Comparison of ENCODE assay signal across 16 cellular contexts in the genomic region with DNA sequence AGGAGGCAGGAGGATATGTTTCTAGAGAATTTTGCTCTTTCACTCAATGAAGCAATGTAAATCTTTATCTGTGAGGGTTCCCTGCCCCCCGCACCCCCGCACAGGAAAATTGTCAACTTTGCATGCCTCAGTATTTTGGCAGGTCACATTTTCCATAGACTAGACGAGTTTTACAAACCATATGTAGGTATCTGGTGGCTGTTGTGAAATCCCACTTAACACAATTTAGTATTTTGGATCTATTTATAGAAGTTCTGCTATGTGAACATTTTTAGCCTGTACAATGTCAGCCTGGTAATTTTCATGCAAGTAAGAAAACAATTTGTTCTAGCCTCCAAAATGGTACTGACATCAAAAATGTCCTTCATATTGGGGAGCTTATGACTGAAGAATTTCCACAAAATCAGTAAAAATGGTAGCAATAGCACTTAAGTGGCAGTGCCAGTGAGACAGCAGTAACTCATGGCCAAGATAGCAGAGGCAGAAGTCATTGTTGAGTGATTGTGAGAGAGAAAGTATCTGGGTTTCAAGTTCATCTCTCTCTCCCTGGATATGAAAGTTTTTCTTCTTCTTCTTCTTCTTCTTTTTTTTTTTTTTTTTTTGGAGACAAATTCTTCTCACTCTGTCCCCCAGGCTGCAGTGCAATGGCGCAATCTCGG. TPM values are rescaled to one million over a fixed set of nuclear protein-coding genes. Genes with fewer than 3 reads are reported as not detected.
DNase-seq lines count a peak whose midpoint lies in the region; ATAC-seq, FAIRE-seq and TF ChIP-seq lines count a peak whose summit lies in the region.
"Had no signal": no experiment of that assay in that cellular context is flagged by ENCODE, and none has a peak within 500 bp of the region (broad histone marks: within the 10 kb centered on the region; RNA-seq: fewer than 3 reads in every experiment).

No MANE protein-coding gene starts in this region.

- no peak overlapping the region for H3K4me2 ChIP-seq in K562 (ENCODE audit: insufficient read depth, low read length)
- H3K4me2 ChIP-seq: smooth muscle cell had no signal

- in situ Hi-C loops in K562 (cut with MboI) = no loop called here

- H3K4me1 ChIP-seq in K562 (replicated peaks in 1 of 2; ENCODE audit: control insufficient read depth in 2 of 2, insufficient read depth in 2 of 2, low read length in 2 of 2) (no peaks in the 10 kb centered on the region), thoracic aorta (ENCODE audit: control insufficient read depth in 1 of 2, low read depth in 2 of 2) (peaks cover 12 to 25% of the 10 kb centered on the region in 2 donors)

- TF ChIP-seq CTCF in K562 (IDR thresholded peaks at IDR 0.05 in 2 of 3, conservative IDR thresholded peaks at IDR 0.05 in 1 of 3; ENCODE audit: insufficient read depth in 2 of 3, low read depth in 1 of 3, low read length in 3 of 3) (no peak), thoracic aorta (IDR thresholded peaks at IDR 0.05) (no peak), progenitor cell of endocrine pancreas (IDR thresholded peaks at IDR 0.05; ENCODE audit: unreplicated experiment) (no peak)

- CTCF ChIA-PET in K562 (lab: Yijun Ruan, JAX; ENCODE audit: low intra/inter-chr PET ratio) = interaction anchor here (0.7 kb wide), 1 partner anchor 171 kb away, joined by 6 read pairs; no protein-coding TSS in a partner anchor

- peak; percentile 33 for DNase-seq in stimulated activated CD4-positive, alpha-beta T cell treated with anti-CD3 and anti-CD28 coated beads, Interleukin-15, amount 100 ng/mL, for 24 hours
- no peak for DNase-seq in stimulated activated CD4-positive, alpha-beta T cell treated with anti-CD3 and anti-CD28 coated beads, Interleukin-2, amount 100 ng/mL, for 48 hours
- DNase-seq in K562 (ENCODE audit: extremely low read depth in 1 of 4, low spot score in 3 of 4) = no peak
- DNase-seq in thoracic aorta (ENCODE audit: low spot score) = no peak
- DNase-seq in NCI-H446 (lab: John Stamatoyannopoulos, UW) = no peak
- DNase-seq in NCI-H1092 (lab: John Stamatoyannopoulos, UW) = no peak
- no peak for DNase-seq in progenitor cell of endocrine pancreas (ENCODE audit: low spot score, unreplicated experiment)
- DNase-seq: activated B cell treated with CpG ODN at 0.5 μM for 24 hours; activated naive CD4-positive, alpha-beta T cell treated with anti-CD3 and anti-CD28 coated beads, Interleukin-2, amount 10 ng/mL, durations not matched to agents 7 days and 5 days; cortex of kidney; foreskin melanocyte; MM.1S; NCI-H446 treated with DMSO at 0.1 percent for 48 hours had no signal

- TF ChIP-seq EP300 in K562 (IDR thresholded peaks at IDR 0.05; ENCODE audit: low read length) = no peak

- H3K9me3 ChIP-seq in K562 (replicated peaks; ENCODE audit: control insufficient read depth, insufficient read depth, low read depth, low read length) (no peaks in the 10 kb centered on the region), thoracic aorta (no peaks in the 10 kb centered on the region)

- no peak overlapping the region for H3K9ac ChIP-seq in K562 (ENCODE audit: insufficient read depth in 1 of 2, low read depth in 2 of 2, low read length in 2 of 2)

- H4K20me1 ChIP-seq in K562 (replicated peaks; ENCODE audit: control insufficient read depth, insufficient read depth, low read length) = no peaks in the 10 kb centered on the region

- no peaks in the 10 kb centered on the region for H3K27me3 ChIP-seq in K562 (ENCODE audit: control insufficient read depth in 2 of 2, insufficient read depth in 2 of 2, low read length in 2 of 2)
- no peaks in the 10 kb centered on the region for H3K27me3 ChIP-seq in thoracic aorta (replicated peaks; ENCODE audit: insufficient read depth)

- no peaks in the 10 kb centered on the region for H3K79me2 ChIP-seq in K562 (ENCODE audit: control insufficient read depth, insufficient read depth, low read length)

- H2AFZ ChIP-seq in K562 (ENCODE audit: low read depth, low read length) = peak overlapping the region; percentile 1; the same call in 1 of the 2 replicates

- H3K36me3 ChIP-seq in K562 (ENCODE audit: control insufficient read depth, insufficient read depth, low read length) (no peaks in the 10 kb centered on the region), thoracic aorta (no peaks in the 10 kb centered on the region)

- 57% methylated on average over 4 of the region's 5 CpGs for WGBS in K562 (ENCODE audit: insufficient coverage, low coverage, missing lambda C conversion rate)

- BruUV-seq in K562 (replicated peaks; lab: Mats Ljungman, UMichigan) = no TSS peak

- H3K4me3 Mint-ChIP-seq in progenitor cell of endocrine pancreas (ENCODE audit: low read depth) = no peak overlapping the region
- H3K4me3 Mint-ChIP-seq: activated B cell treated with CpG ODN at 0.5 μM for 24 hours; activated naive CD4-positive, alpha-beta T cell treated with anti-CD3 and anti-CD28 coated beads, Interleukin-2, amount 10 ng/mL, durations not matched to agents 7 days and 5 days; nephron had no signal

- H3K4me3 ChIP-seq in K562 (no peak overlapping the region), thoracic aorta (peak overlapping the region; percentile 15)
- H3K4me3 ChIP-seq: smooth muscle cell had no signal

- no peak for FAIRE-seq in K562 (lab: Jason Lieb, UNC)

- POLR2A ChIA-PET in K562 (lab: Yijun Ruan, JAX) = no interaction called here

- no peak for TF ChIP-seq POLR2A in K562 (conservative IDR thresholded peaks at IDR 0.05)

- no peak for TF ChIP-seq RAD21 in K562 (CRISPR knock-in tag; conservative IDR thresholded peaks at IDR 0.05 in 1 of 2, IDR thresholded peaks at IDR 0.05 in 1 of 2)

- intact Hi-C loops in K562 (cut with micrococcal nuclease) = no loop called here

- H3K9me3 Mint-ChIP-seq in progenitor cell of endocrine pancreas (ENCODE audit: low read depth) = no peaks in the 10 kb centered on the region
- H3K9me3 Mint-ChIP-seq: activated B cell treated with CpG ODN at 0.5 μM for 24 hours; activated naive CD4-positive, alpha-beta T cell treated with anti-CD3 and anti-CD28 coated beads, Interleukin-2, amount 10 ng/mL, durations not matched to agents 7 days and 5 days; nephron had no signal

- no peak overlapping the region for H3K27ac ChIP-seq in K562 (ENCODE audit: extremely low read depth, low read depth, low read length)
- H3K27ac ChIP-seq in thoracic aorta = peak overlapping the region; percentile 71 to 74

- H3K27me3 Mint-ChIP-seq in progenitor cell of endocrine pancreas = no peaks in the 10 kb centered on the region
- H3K27me3 Mint-ChIP-seq: activated B cell treated with CpG ODN at 0.5 μM for 24 hours had no signal

- no peaks in the 10 kb centered on the region for H3K9me1 ChIP-seq in K562 (ENCODE audit: control insufficient read depth, insufficient read depth, low read length)

- H3K27ac Mint-ChIP-seq in progenitor cell of endocrine pancreas = no peak overlapping the region
- H3K27ac Mint-ChIP-seq: activated B cell treated with CpG ODN at 0.5 μM for 24 hours; activated naive CD4-positive, alpha-beta T cell treated with anti-CD3 and anti-CD28 coated beads, Interleukin-2, amount 10 ng/mL, durations not matched to agents 7 days and 5 days; nephron had no signal

- ATAC-seq in HG03565 (IDR thresholded peaks at IDR 0.05; ENCODE audit: unreplicated experiment) (peak; percentile 45), K562 (no peak), thoracic aorta (ENCODE audit: insufficient number of reproducible peaks, low FRiP score, low read depth) (no peak)

- H3K4me1 Mint-ChIP-seq in progenitor cell of endocrine pancreas (ENCODE audit: low read depth) = no peaks in the 10 kb centered on the region
- H3K4me1 Mint-ChIP-seq: activated naive CD4-positive, alpha-beta T cell treated with anti-CD3 and anti-CD28 coated beads, Interleukin-2, amount 10 ng/mL, durations not matched to agents 7 days and 5 days had no signal

- no peaks in the 10 kb centered on the region for H3K36me3 Mint-ChIP-seq in progenitor cell of endocrine pancreas (ENCODE audit: insufficient read depth)
- H3K36me3 Mint-ChIP-seq: activated naive CD4-positive, alpha-beta T cell treated with anti-CD3 and anti-CD28 coated beads, Interleukin-2, amount 10 ng/mL, durations not matched to agents 7 days and 5 days had no signal

RNA-seq across cellular contexts. Expression of a gene that starts 12.4 kb away (rescaled TPM):
- total RNA-seq in K562 (2011; cell fraction: chromatin; rRNA removed; ENCODE audit: low replicate concordance) = 54.3 and 216 TPM in 2 replicates
- 36.9 and 53.4 TPM in 2 replicates for total RNA-seq in K562 (2011; cell fraction: nucleolus; rRNA removed)
- total RNA-seq in K562 (2011; cell fraction: nucleoplasm; rRNA removed) = 66.0 and 97.4 TPM in 2 replicates
- total RNA-seq in K562 (2014; rRNA removed) (15.9 and 31.6 TPM in 2 replicates), K562 (2014; rRNA removed; fragmentation: Illumina TruSeq; extraction: Trizol) (29.3 and 36.9 TPM in 2 replicates), K562 (2015; rRNA removed; fragmentation: Illumina TruSeq; extraction: Trizol) (31.7 and 34.9 TPM in 2 replicates), K562 (2021) (24.1 and 25.8 TPM in 2 replicates), thoracic aorta (100 to 1,000 TPM; 108 to 155 TPM), progenitor cell of endocrine pancreas (61.0 and 65.5 TPM in 2 replicates)
- polyA plus RNA-seq in K562 (2011; rRNA removed) (16.0 and 21.7 TPM in 2 replicates), K562 (2014; fragmentation: Illumina TruSeq; extraction: Trizol) (11.4 and 13.2 TPM in 2 replicates), K562 (2014; fragmentation: Nextera tagmentation; extraction: Ambion mirVana) (1 to 10 TPM; 7.2 TPM), K562 (2014; rRNA removed) (9.3 and 11.5 TPM in 2 replicates)
- polyA plus RNA-seq in K562 (2011; cell fraction: cytosol; rRNA removed) = 4.9 and 8.5 TPM in 2 replicates
- polyA plus RNA-seq in K562 (2011; cell fraction: nucleus; rRNA removed) = 24.7 and 39.0 TPM in 2 replicates
- 10.3 and 14.0 TPM in 2 replicates for polyA plus RNA-seq in K562 (2012)
- polyA minus RNA-seq in K562 (2011; rRNA and poly(A)+ RNA removed) = 96.4 and 106 TPM in 2 replicates
- polyA minus RNA-seq in K562 (2011; cell fraction: cytosol; rRNA and poly(A)+ RNA removed) = 18.9 and 26.7 TPM in 2 replicates
- polyA minus RNA-seq in K562 (2011; cell fraction: nucleus; rRNA and poly(A)+ RNA removed) = 125 and 183 TPM in 2 replicates

RNA-seq across cellular contexts. Expression of a gene that starts 38.4 kb away (rescaled TPM):
- total RNA-seq in K562 (2011; cell fraction: chromatin; rRNA removed; ENCODE audit: low replicate concordance) = 114 and 265 TPM in 2 replicates
- total RNA-seq in K562 (2011; cell fraction: nucleolus; rRNA removed) = 122 and 132 TPM in 2 replicates
- 169 and 184 TPM in 2 replicates for total RNA-seq in K562 (2011; cell fraction: nucleoplasm; rRNA removed)
- 93.1 and 99.0 TPM in 2 replicates for total RNA-seq in K562 (2014; rRNA removed)
- total RNA-seq in K562 (2014; rRNA removed; fragmentation: Illumina TruSeq; extraction: Trizol) = 196 and 197 TPM in 2 replicates
- 148 and 163 TPM in 2 replicates for total RNA-seq in K562 (2015; rRNA removed; fragmentation: Illumina TruSeq; extraction: Trizol)
- total RNA-seq in K562 (2021) = 134 and 148 TPM in 2 replicates
- polyA plus RNA-seq in K562 (2011; rRNA removed) = 223 and 278 TPM in 2 replicates
- 68.0 and 101 TPM in 2 replicates for polyA plus RNA-seq in K562 (2011; cell fraction: cytosol; rRNA removed)
- polyA plus RNA-seq in K562 (2011; cell fraction: nucleus; rRNA removed) = 107 and 109 TPM in 2 replicates
- polyA plus RNA-seq in K562 (2012) = 173 and 180 TPM in 2 replicates
- 304 and 358 TPM in 2 replicates for polyA plus RNA-seq in K562 (2014; fragmentation: Illumina TruSeq; extraction: Trizol)
- 100 to 1,000 TPM; 204 to 222 TPM for polyA plus RNA-seq in K562 (2014; fragmentation: Nextera tagmentation; extraction: Ambion mirVana)
- polyA plus RNA-seq in K562 (2014; rRNA removed) = 188 and 200 TPM in 2 replicates
- polyA minus RNA-seq in K562 (2011; rRNA and poly(A)+ RNA removed) = 90.9 and 99.1 TPM in 2 replicates
- 41.0 and 57.6 TPM in 2 replicates for polyA minus RNA-seq in K562 (2011; cell fraction: cytosol; rRNA and poly(A)+ RNA removed)
- 71.1 and 117 TPM in 2 replicates for polyA minus RNA-seq in K562 (2011; cell fraction: nucleus; rRNA and poly(A)+ RNA removed)
- 100 to 1,000 TPM in 1 of 2 donors, 10 to 100 TPM in 1; 81.2 to 120 TPM for total RNA-seq in thoracic aorta
- 145 and 150 TPM in 2 replicates for total RNA-seq in progenitor cell of endocrine pancreas
